17 cellular contexts compared by ENCODE assay signal in the genomic region with DNA sequence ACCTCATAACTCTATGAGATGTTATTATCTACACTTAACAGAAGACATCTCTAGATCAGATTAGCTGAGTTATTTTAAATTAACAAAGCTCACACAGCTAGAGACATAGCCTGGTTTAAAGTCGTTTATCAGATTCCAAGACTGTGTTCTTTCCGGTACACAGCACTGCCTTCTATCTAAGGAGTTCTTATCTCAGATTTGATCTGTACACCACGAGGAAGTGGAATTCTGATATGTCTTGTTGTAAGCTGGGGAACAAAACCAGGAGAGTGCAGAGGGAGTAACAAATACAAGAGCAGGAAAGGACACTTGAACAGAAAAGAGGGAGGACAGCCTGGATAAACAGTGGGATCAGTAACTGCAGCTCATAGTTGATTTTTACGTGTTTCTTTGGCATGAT.
"Had no signal": no experiment of that assay in that cellular context is flagged by ENCODE, and none has a peak within 500 bp of the region (broad histone marks: within the 10 kb centered on the region; RNA-seq: fewer than 3 reads in every experiment).

No MANE protein-coding gene starts in this region.

- H3K4me2 ChIP-seq: neural progenitor cell had no signal

- H3K27me3 ChIP-seq: esophagus muscularis mucosa, neural progenitor cell, tibial nerve, uterus had no signal

- H3K36me3 Mint-ChIP-seq: activated naive CD4-positive, alpha-beta T cell treated with anti-CD3 and anti-CD28 coated beads, Interleukin-2, amount 50 U/mL, for 72 hours; naive B cell; neural progenitor cell had no signal

- H2AFZ ChIP-seq: neural progenitor cell had no signal

- H3K27ac Mint-ChIP-seq: activated naive CD4-positive, alpha-beta T cell treated with anti-CD3 and anti-CD28 coated beads, Interleukin-2, amount 50 U/mL, for 72 hours; dendritic cell treated with granulocyte-macrophage colony-stimulating factor and Interleukin-4, amounts not matched to agents 40 ng/mL and 50 ng/mL, for 4 days; naive B cell; neural progenitor cell; stimulated activated naive CD8-positive, alpha-beta T cell treated with anti-CD3 and anti-CD28 coated beads, Interleukin-15, Interleukin-2, amounts not matched to agents 100 ng/mL and 50 ng/mL, for 24 hours; T-helper 1 cell treated with Interleukin-12 subunit alpha and Interleukin-12 subunit beta and Interleukin-4 antibody, amounts not matched to agents 30 μg/mL and 1 μg/mL, for 36 hours had no signal

- H3K4me3 Mint-ChIP-seq: dendritic cell treated with granulocyte-macrophage colony-stimulating factor and Interleukin-4, amounts not matched to agents 40 ng/mL and 50 ng/mL, for 4 days; naive B cell; neural progenitor cell; stimulated activated naive CD8-positive, alpha-beta T cell treated with anti-CD3 and anti-CD28 coated beads, Interleukin-15, Interleukin-2, amounts not matched to agents 100 ng/mL and 50 ng/mL, for 24 hours; T-helper 1 cell treated with Interleukin-12 subunit alpha and Interleukin-12 subunit beta and Interleukin-4 antibody, amounts not matched to agents 30 μg/mL and 1 μg/mL, for 36 hours had no signal

- H3K27me3 Mint-ChIP-seq: dendritic cell treated with granulocyte-macrophage colony-stimulating factor and Interleukin-4, amounts not matched to agents 40 ng/mL and 50 ng/mL, for 4 days had no signal

- H3K9ac ChIP-seq: neural progenitor cell had no signal

- H3K9me3 ChIP-seq: esophagus muscularis mucosa, mucosa of descending colon, psoas muscle, tibial nerve, uterus had no signal

- H3K4me3 ChIP-seq: esophagus muscularis mucosa, mucosa of descending colon, neural progenitor cell, psoas muscle, tibial nerve, uterus had no signal

- ATAC-seq: activated naive CD4-positive, alpha-beta T cell treated with anti-CD3 and anti-CD28 coated beads, Interleukin-2, amount 50 U/mL, for 72 hours; left lobe of liver; mucosa of descending colon; psoas muscle; right cardiac atrium had no signal

- H3K36me3 ChIP-seq: esophagus muscularis mucosa, neural progenitor cell, tibial nerve, uterus had no signal

- H3K4me1 ChIP-seq: neural progenitor cell, psoas muscle, tibial nerve, uterus had no signal

- H3K9me3 Mint-ChIP-seq: activated naive CD4-positive, alpha-beta T cell treated with anti-CD3 and anti-CD28 coated beads, Interleukin-2, amount 50 U/mL, for 72 hours; dendritic cell treated with granulocyte-macrophage colony-stimulating factor and Interleukin-4, amounts not matched to agents 40 ng/mL and 50 ng/mL, for 4 days; neural progenitor cell; stimulated activated naive CD8-positive, alpha-beta T cell treated with anti-CD3 and anti-CD28 coated beads, Interleukin-15, Interleukin-2, amounts not matched to agents 100 ng/mL and 50 ng/mL, for 24 hours; T-helper 1 cell treated with Interleukin-12 subunit alpha and Interleukin-12 subunit beta and Interleukin-4 antibody, amounts not matched to agents 30 μg/mL and 1 μg/mL, for 36 hours had no signal

- H3K27ac ChIP-seq: esophagus muscularis mucosa, neural progenitor cell, psoas muscle, tibial nerve, uterus had no signal

- H3K4me1 Mint-ChIP-seq: naive B cell, neural progenitor cell had no signal

- DNase-seq: activated CD4-positive, alpha-beta T cell treated with anti-CD3 and anti-CD28 coated beads, Interleukin-2, amount 50 U/mL, for 4 hours; activated gamma-delta T cell treated with Interleukin-2 at 50 U/mL for 16 hours; amniotic stem cell; effector CD8-positive, alpha-beta T cell; mucosa of descending colon; naive B cell; psoas muscle; right cardiac atrium; uterus had no signal
